In genomic region chr16:10206215-10206614, GRCh38 we compare ENCODE assay signal across 17 cellular contexts.
DNase-seq lines count a peak whose midpoint lies in the region; ATAC-seq and FAIRE-seq lines count a peak whose summit lies in the region.
"Had no signal": no experiment of that assay in that cellular context is flagged by ENCODE, and none has a peak within 500 bp of the region (broad histone marks: within the 10 kb centered on the region; RNA-seq: fewer than 3 reads in every experiment).

No MANE protein-coding gene starts in this region.

- DNase-seq in stimulated activated naive CD8-positive, alpha-beta T cell treated with anti-CD3 and anti-CD28 coated beads, Interleukin-15, amount 100 ng/mL, for 72 hours, result no peak
- DNase-seq in stimulated activated naive CD8-positive, alpha-beta T cell treated with anti-CD3 and anti-CD28 coated beads, Interleukin-15, Interleukin-2, amounts not matched to agents 100 U/mL and 50 U/mL, for 24 hours, result no peak
- DNase-seq in urothelium cell line (ENCODE audit: low spot score), result peak; percentile 46
- no peak for DNase-seq in activated CD8-positive, alpha-beta memory T cell treated with anti-CD3 and anti-CD28 coated beads, Interleukin-2, amount 50 U/mL, for 4 hours
- DNase-seq in HK-2 (ENCODE audit: unreplicated experiment), result no peak
- no peak for DNase-seq in SIG-M5 (lab: John Stamatoyannopoulos, UW)
- DNase-seq: CD4-positive, alpha-beta T cell; DND-41; IMR-90; NCI-H1048; NCI-H2171 treated with DMSO at 0.1 percent for 48 hours; retina had no signal

- H3K4me1 Mint-ChIP-seq in stimulated activated naive CD8-positive, alpha-beta T cell treated with anti-CD3 and anti-CD28 coated beads, Interleukin-15, amount 100 ng/mL, for 72 hours, result no peaks in the 10 kb centered on the region
- H3K4me1 Mint-ChIP-seq: central memory CD8-positive, alpha-beta T cell; nephron had no signal

- no peaks in the 10 kb centered on the region for H3K27me3 Mint-ChIP-seq in stimulated activated naive CD8-positive, alpha-beta T cell treated with anti-CD3 and anti-CD28 coated beads, Interleukin-15, amount 100 ng/mL, for 72 hours

- peak; percentile 52 for ATAC-seq in stimulated activated naive CD8-positive, alpha-beta T cell treated with anti-CD3 and anti-CD28 coated beads, Interleukin-15, amount 100 ng/mL, for 72 hours
- no peak for ATAC-seq in stimulated activated naive CD8-positive, alpha-beta T cell treated with anti-CD3 and anti-CD28 coated beads, Interleukin-15, Interleukin-2, amounts not matched to agents 100 U/mL and 50 U/mL, for 24 hours
- ATAC-seq in HG02678 (IDR thresholded peaks at IDR 0.05; ENCODE audit: unreplicated experiment), result peak; percentile 72
- peak; percentile 72 for ATAC-seq in HG03571 (IDR thresholded peaks at IDR 0.05; ENCODE audit: unreplicated experiment)

- FAIRE-seq in urothelium cell line (lab: Jason Lieb, UNC), result no peak
- FAIRE-seq: frontal cortex had no signal

- H3K4me3 Mint-ChIP-seq in stimulated activated naive CD8-positive, alpha-beta T cell treated with anti-CD3 and anti-CD28 coated beads, Interleukin-15, amount 100 ng/mL, for 72 hours, result no peak overlapping the region
- H3K4me3 Mint-ChIP-seq: CD4-positive, alpha-beta T cell; central memory CD8-positive, alpha-beta T cell; nephron had no signal

- no peak overlapping the region for H3K27ac Mint-ChIP-seq in stimulated activated naive CD8-positive, alpha-beta T cell treated with anti-CD3 and anti-CD28 coated beads, Interleukin-15, amount 100 ng/mL, for 72 hours
- H3K27ac Mint-ChIP-seq: CD4-positive, alpha-beta T cell; nephron had no signal

- H3K9me3 Mint-ChIP-seq in stimulated activated naive CD8-positive, alpha-beta T cell treated with anti-CD3 and anti-CD28 coated beads, Interleukin-15, amount 100 ng/mL, for 72 hours, result peaks cover 0 to 7% of the 10 kb centered on the region in 2 donors
- H3K9me3 Mint-ChIP-seq: CD4-positive, alpha-beta T cell; central memory CD8-positive, alpha-beta T cell had no signal
